ENCODE assay signal across 1 cellular context in the genomic region with DNA sequence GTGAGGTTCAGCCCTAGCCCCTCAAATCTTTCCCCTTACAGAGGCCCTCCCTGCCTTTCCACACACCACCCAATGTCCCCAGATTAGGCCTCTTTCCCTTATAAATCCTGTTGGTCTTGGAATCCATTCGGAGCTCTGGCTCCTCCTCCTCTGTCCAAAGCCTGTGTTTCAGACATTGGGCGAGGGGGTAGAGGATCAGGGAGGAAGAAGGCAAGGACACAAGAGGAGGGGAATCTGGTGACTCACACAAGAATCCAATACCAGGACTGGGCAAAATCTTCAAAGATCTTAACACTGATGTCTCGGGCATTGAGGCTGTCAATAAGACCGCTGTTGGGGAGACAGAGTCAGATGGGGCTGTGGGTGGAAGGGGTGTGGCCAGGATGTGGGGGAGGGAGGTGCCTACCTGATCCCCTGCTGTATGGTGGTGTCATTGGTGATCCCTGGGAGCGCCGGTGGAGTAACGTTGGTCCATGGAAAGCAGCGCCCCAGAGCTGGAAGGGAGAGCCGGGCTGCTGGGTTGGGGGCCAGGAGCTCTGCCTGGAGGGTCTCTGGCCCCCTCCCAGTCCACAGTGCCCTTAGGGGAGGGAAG.
TF ChIP-seq lines count a peak whose summit lies in the region.

No MANE protein-coding gene starts in this region.

TF ChIP-seq in HCT116, 20 proteins besides CTCF, POLR2A, EP300 and RAD21 (continued from another document):
- TF ChIP-seq, protein P1, sequence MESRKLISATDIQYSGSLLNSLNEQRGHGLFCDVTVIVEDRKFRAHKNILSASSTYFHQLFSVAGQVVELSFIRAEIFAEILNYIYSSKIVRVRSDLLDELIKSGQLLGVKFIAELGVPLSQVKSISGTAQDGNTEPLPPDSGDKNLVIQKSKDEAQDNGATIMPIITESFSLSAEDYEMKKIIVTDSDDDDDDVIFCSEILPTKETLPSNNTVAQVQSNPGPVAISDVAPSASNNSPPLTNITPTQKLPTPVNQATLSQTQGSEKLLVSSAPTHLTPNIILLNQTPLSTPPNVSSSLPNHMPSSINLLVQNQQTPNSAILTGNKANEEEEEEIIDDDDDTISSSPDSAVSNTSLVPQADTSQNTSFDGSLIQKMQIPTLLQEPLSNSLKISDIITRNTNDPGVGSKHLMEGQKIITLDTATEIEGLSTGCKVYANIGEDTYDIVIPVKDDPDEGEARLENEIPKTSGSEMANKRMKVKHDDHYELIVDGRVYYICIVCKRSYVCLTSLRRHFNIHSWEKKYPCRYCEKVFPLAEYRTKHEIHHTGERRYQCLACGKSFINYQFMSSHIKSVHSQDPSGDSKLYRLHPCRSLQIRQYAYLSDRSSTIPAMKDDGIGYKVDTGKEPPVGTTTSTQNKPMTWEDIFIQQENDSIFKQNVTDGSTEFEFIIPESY (IDR thresholded peaks at IDR 0.05; ENCODE audit: extremely low read depth, insufficient replicate concordance, low read length) = no peak
- TF ChIP-seq EZH2phosphoT487 (IDR thresholded peaks at IDR 0.05; ENCODE audit: borderline replicate concordance) (no peak), ZNF274 (IDR thresholded peaks at IDR 0.05; ENCODE audit: low read depth, low read length) (no peak), SRF (IDR thresholded peaks at IDR 0.05; ENCODE audit: low read depth) (no peak), SIN3A (IDR thresholded peaks at IDR 0.05; ENCODE audit: low read depth) (no peak), EZH2 (IDR thresholded peaks at IDR 0.05) (no peak), ZFX (IDR thresholded peaks at IDR 0.05) (no peak)
- TF ChIP-seq, protein P2, sequence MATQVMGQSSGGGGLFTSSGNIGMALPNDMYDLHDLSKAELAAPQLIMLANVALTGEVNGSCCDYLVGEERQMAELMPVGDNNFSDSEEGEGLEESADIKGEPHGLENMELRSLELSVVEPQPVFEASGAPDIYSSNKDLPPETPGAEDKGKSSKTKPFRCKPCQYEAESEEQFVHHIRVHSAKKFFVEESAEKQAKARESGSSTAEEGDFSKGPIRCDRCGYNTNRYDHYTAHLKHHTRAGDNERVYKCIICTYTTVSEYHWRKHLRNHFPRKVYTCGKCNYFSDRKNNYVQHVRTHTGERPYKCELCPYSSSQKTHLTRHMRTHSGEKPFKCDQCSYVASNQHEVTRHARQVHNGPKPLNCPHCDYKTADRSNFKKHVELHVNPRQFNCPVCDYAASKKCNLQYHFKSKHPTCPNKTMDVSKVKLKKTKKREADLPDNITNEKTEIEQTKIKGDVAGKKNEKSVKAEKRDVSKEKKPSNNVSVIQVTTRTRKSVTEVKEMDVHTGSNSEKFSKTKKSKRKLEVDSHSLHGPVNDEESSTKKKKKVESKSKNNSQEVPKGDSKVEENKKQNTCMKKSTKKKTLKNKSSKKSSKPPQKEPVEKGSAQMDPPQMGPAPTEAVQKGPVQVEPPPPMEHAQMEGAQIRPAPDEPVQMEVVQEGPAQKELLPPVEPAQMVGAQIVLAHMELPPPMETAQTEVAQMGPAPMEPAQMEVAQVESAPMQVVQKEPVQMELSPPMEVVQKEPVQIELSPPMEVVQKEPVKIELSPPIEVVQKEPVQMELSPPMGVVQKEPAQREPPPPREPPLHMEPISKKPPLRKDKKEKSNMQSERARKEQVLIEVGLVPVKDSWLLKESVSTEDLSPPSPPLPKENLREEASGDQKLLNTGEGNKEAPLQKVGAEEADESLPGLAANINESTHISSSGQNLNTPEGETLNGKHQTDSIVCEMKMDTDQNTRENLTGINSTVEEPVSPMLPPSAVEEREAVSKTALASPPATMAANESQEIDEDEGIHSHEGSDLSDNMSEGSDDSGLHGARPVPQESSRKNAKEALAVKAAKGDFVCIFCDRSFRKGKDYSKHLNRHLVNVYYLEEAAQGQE (IDR thresholded peaks at IDR 0.05; ENCODE audit: low read depth) = no peak
- TF ChIP-seq, protein P3, sequence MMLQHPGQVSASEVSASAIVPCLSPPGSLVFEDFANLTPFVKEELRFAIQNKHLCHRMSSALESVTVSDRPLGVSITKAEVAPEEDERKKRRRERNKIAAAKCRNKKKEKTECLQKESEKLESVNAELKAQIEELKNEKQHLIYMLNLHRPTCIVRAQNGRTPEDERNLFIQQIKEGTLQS (IDR thresholded peaks at IDR 0.05) = no peak
